Comparison of ENCODE assay signal across 21 cellular contexts in the genomic region with DNA sequence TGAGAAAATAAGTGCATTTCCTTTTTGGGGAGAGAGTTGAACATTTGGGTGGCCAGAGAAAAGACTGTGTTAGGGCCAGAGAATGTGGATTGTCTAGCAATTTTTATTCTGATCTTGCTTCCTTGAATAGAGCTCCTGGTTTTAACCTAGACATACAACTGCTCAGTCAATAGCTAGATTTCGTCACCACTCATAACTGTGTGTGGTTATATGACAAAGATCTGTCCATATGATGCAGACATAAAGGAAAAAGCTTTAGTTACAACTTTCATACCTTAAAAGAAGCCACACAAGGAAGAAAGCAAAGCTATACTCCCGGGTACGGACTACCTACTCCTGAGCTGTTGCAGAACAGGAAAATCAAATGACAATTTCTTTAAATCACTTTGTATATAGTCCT. TPM values are rescaled to one million over a fixed set of nuclear protein-coding genes. Genes with fewer than 3 reads are reported as not detected.
"Had no signal": no experiment of that assay in that cellular context is flagged by ENCODE, and none has a peak within 500 bp of the region (broad histone marks: within the 10 kb centered on the region; RNA-seq: fewer than 3 reads in every experiment).

No MANE protein-coding gene starts in this region.

- H3K36me3 Mint-ChIP-seq: naive B cell had no signal

- H3K9me3 Mint-ChIP-seq: naive B cell, nephron had no signal

- H3K4me1 Mint-ChIP-seq: naive B cell, nephron had no signal

- H3K4me3 Mint-ChIP-seq: naive B cell, nephron had no signal

- DNase-seq: dorsolateral prefrontal cortex; effector CD8-positive, alpha-beta T cell; foreskin melanocyte; head of caudate nucleus; hippocampal formation; left colon; mesendoderm; naive B cell; occipital lobe; pancreas; right cardiac atrium; small intestine; stimulated activated CD4-positive, alpha-beta T cell treated with anti-CD3 and anti-CD28 coated beads, Interleukin-12 subunit alpha, Interleukin-12 subunit beta, amount 100 ng/mL, for 4 hours; stimulated activated naive CD8-positive, alpha-beta T cell treated with anti-CD3 and anti-CD28 coated beads, Interleukin-15, Interleukin-2, amounts not matched to agents 100 U/mL and 50 U/mL, for 24 hours; thyroid gland; upper lobe of left lung; uterus had no signal

- H3K27ac Mint-ChIP-seq: naive B cell, nephron, progenitor cell of endocrine pancreas had no signal

- ATAC-seq: left colon; pancreas; right cardiac atrium; stimulated activated naive CD8-positive, alpha-beta T cell treated with anti-CD3 and anti-CD28 coated beads, Interleukin-15, Interleukin-2, amounts not matched to agents 100 U/mL and 50 U/mL, for 24 hours had no signal

RNA-seq across cellular contexts. Expression of a gene that starts 37.2 kb away (rescaled TPM):
- total RNA-seq: lung microvascular endothelial cell, progenitor cell of endocrine pancreas had no signal

RNA-seq across cellular contexts. Expression of a gene that starts 57.2 kb away (rescaled TPM):
- total RNA-seq: dorsolateral prefrontal cortex, kidney epithelial cell, lung microvascular endothelial cell, progenitor cell of endocrine pancreas had no signal
